In the genomic region with DNA sequence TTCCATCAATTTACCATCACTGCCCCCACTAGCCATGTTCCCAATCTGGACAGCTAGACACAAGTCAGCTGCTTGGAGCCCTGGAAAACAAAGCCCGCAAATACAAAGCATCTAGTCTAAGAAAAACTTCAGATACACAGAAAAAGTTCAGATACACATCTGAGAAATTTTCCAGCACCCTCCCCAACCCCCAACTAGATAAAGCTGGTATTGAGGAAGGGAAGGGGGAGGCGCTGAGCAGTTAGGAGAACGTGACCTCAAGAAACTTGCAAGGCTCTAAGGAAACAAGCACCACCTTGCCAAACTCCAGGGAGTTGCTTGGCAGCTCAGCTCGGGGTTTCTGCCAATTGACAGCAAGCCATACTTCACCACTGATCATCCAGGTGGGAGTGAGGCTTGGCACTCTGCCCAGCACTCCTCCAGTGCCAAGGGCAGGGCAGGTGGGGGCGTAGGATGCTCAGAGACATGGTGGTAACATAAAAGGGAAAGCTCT, we compare ENCODE assay signal across 1 cellular context.
TF ChIP-seq lines count a peak whose summit lies in the region.

No MANE protein-coding gene starts in this region.

TF ChIP-seq in HCT116, 20 proteins besides CTCF, POLR2A, EP300 and RAD21 (continued from another document):
- TF ChIP-seq ZBTB33 (IDR thresholded peaks at IDR 0.05; ENCODE audit: extremely low read depth, insufficient replicate concordance, low read length) (no peak), SRF (IDR thresholded peaks at IDR 0.05; ENCODE audit: low read depth) (no peak), CBX3 (IDR thresholded peaks at IDR 0.05; ENCODE audit: low read depth) (no peak), TCF7L2 (IDR thresholded peaks at IDR 0.05; ENCODE audit: borderline replicate concordance, extremely low read depth, insufficient read depth, insufficient read length) (no peak), POLR2AphosphoS5 (IDR thresholded peaks at IDR 0.05; ENCODE audit: low read depth, low read length) (no peak), EZH2phosphoT487 (IDR thresholded peaks at IDR 0.05; ENCODE audit: borderline replicate concordance) (no peak), ZNF274 (IDR thresholded peaks at IDR 0.05; ENCODE audit: low read depth, low read length) (no peak), FOSL1 (IDR thresholded peaks at IDR 0.05; ENCODE audit: low read depth) (no peak), ELF1 (IDR thresholded peaks at IDR 0.05; ENCODE audit: borderline replicate concordance, low read depth) (no peak), EZH2 (IDR thresholded peaks at IDR 0.05) (no peak)
- TF ChIP-seq, protein P1, sequence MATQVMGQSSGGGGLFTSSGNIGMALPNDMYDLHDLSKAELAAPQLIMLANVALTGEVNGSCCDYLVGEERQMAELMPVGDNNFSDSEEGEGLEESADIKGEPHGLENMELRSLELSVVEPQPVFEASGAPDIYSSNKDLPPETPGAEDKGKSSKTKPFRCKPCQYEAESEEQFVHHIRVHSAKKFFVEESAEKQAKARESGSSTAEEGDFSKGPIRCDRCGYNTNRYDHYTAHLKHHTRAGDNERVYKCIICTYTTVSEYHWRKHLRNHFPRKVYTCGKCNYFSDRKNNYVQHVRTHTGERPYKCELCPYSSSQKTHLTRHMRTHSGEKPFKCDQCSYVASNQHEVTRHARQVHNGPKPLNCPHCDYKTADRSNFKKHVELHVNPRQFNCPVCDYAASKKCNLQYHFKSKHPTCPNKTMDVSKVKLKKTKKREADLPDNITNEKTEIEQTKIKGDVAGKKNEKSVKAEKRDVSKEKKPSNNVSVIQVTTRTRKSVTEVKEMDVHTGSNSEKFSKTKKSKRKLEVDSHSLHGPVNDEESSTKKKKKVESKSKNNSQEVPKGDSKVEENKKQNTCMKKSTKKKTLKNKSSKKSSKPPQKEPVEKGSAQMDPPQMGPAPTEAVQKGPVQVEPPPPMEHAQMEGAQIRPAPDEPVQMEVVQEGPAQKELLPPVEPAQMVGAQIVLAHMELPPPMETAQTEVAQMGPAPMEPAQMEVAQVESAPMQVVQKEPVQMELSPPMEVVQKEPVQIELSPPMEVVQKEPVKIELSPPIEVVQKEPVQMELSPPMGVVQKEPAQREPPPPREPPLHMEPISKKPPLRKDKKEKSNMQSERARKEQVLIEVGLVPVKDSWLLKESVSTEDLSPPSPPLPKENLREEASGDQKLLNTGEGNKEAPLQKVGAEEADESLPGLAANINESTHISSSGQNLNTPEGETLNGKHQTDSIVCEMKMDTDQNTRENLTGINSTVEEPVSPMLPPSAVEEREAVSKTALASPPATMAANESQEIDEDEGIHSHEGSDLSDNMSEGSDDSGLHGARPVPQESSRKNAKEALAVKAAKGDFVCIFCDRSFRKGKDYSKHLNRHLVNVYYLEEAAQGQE (IDR thresholded peaks at IDR 0.05; ENCODE audit: low read depth): no peak
- TF ChIP-seq, protein P2, sequence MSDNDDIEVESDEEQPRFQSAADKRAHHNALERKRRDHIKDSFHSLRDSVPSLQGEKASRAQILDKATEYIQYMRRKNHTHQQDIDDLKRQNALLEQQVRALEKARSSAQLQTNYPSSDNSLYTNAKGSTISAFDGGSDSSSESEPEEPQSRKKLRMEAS (IDR thresholded peaks at IDR 0.05): no peak
TF ChIP-seq in HCT116: peak in this region for 0.
